ENCODE assay signal across 21 cellular contexts in the genomic region with DNA sequence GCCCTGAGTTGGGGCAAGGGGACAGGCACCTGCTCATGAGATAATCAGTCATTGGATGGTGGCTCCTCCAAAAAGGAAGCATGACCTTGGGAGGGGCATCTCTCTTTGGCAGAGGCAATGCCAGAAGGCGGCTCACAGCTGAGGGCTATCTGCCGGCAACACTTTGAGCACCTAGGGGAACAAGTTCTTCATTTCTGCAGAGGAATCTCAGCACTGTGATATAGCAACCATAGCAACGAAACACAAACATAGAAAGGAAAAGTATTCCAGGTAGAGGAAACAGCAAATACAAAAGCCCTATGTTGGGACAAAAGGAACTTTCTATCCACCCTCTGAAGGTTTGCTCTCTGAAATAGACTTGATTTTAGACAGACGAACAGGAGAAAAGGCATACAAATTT.
DNase-seq lines count a peak whose midpoint lies in the region; ATAC-seq, FAIRE-seq and TF ChIP-seq lines count a peak whose summit lies in the region.
"Had no signal": no experiment of that assay in that cellular context is flagged by ENCODE, and none has a peak within 500 bp of the region (broad histone marks: within the 10 kb centered on the region; RNA-seq: fewer than 3 reads in every experiment).

No MANE protein-coding gene starts in this region.

- no peaks in the 10 kb centered on the region for H3K9me3 ChIP-seq in hepatocyte (ENCODE audit: low read depth)
- peaks cover 0 to 1% of the 10 kb centered on the region in 2 donors for H3K9me3 ChIP-seq in lung (ENCODE audit: control insufficient read depth in 2 of 2, insufficient read depth in 1 of 2, low read length in 1 of 2)
- no peaks in the 10 kb centered on the region for H3K9me3 ChIP-seq in pancreas
- H3K9me3 ChIP-seq: BE2C had no signal

- no peak for TF ChIP-seq CTCF in hepatocyte (IDR thresholded peaks at IDR 0.05; ENCODE audit: poor library complexity)
- TF ChIP-seq CTCF in lung (IDR thresholded peaks at IDR 0.05; ENCODE audit: control extremely low read depth, extremely low read depth) = no peak
- TF ChIP-seq CTCF in pancreas (IDR thresholded peaks at IDR 0.05) = no peak

- no peaks in the 10 kb centered on the region for H3K9me2 ChIP-seq in hepatocyte (replicated peaks; ENCODE audit: insufficient read depth)

- no peaks in the 10 kb centered on the region for H4K20me1 ChIP-seq in hepatocyte (ENCODE audit: insufficient read depth, poor library complexity, severe bottlenecking)

- H3K79me2 ChIP-seq in hepatocyte = no peaks in the 10 kb centered on the region

- H3K27ac ChIP-seq in hepatocyte = no peak overlapping the region
- no peak overlapping the region for H3K27ac ChIP-seq in lung (ENCODE audit: low read depth in 1 of 2, low read length in 1 of 2)
- peak overlapping the region in 1 of 4 donors; percentile 28 for H3K27ac ChIP-seq in pancreas

- H3K4me3 ChIP-seq in hepatocyte (no peak overlapping the region), lung (no peak overlapping the region), pancreas (no peak overlapping the region)

- ATAC-seq in lung (ENCODE audit: insufficient read depth, low FRiP score) = peak; percentile 17
- peak in 3 of 4 donors; percentile 49 to 68 (median 58) for ATAC-seq in pancreas

- H2AFZ ChIP-seq in hepatocyte = no peak overlapping the region

- no peak for FAIRE-seq in pancreas (lab: Jason Lieb, UNC)
- FAIRE-seq: A204.1, GM12892, GM18507, H1 had no signal

- no peak overlapping the region for H3K4me2 ChIP-seq in hepatocyte

- WGBS in hepatocyte (ENCODE audit: low lambda C conversion rate, missing lambda C conversion rate) = 69% methylated on average over 4 of the region's 4 CpGs
- 72 to 88% methylated on average over 4 of the region's 4 CpGs for WGBS in lung, 2 donors
- WGBS in pancreas, 2 donors = 52 to 61% methylated on average over 4 of the region's 4 CpGs

- H3K4me1 ChIP-seq in hepatocyte (ENCODE audit: insufficient read depth) (no peaks in the 10 kb centered on the region), lung (ENCODE audit: control insufficient read depth in 2 of 2, insufficient read depth in 2 of 2, low read length in 2 of 2) (peaks cover 0 to 3% of the 10 kb centered on the region in 2 donors), pancreas (peaks cover 0 to 6% (median 0%) of the 10 kb centered on the region in 3 donors)
- H3K4me1 ChIP-seq: BE2C had no signal

- H3K27me3 ChIP-seq in hepatocyte = no peaks in the 10 kb centered on the region
- no peaks in the 10 kb centered on the region for H3K27me3 ChIP-seq in lung (ENCODE audit: control insufficient read depth, insufficient read depth)
- H3K27me3 ChIP-seq in pancreas = no peaks in the 10 kb centered on the region
- H3K27me3 ChIP-seq: BE2C had no signal

- H3K36me3 ChIP-seq in hepatocyte (replicated peaks; ENCODE audit: insufficient read depth, low read depth) (no peaks in the 10 kb centered on the region), lung (ENCODE audit: control insufficient read depth in 2 of 2, insufficient read depth in 2 of 2, low read length in 2 of 2) (no peaks in the 10 kb centered on the region), pancreas (no peaks in the 10 kb centered on the region)
- H3K36me3 ChIP-seq: BE2C had no signal

- intact Hi-C loops in pancreas (cut with DNase I) = no loop called here

- DNase-seq in hepatocyte (ENCODE audit: low spot score) (peak; percentile 21), lung (ENCODE audit: low spot score) (no peak), pancreas (no peak), DMS 273 treated with DMSO at 0.1 percent for 48 hours (lab: John Stamatoyannopoulos, UW) (no peak), NCI-H2081 (lab: John Stamatoyannopoulos, UW) (no peak), kidney glomerular epithelial cell (lab: John Stamatoyannopoulos, UW) (no peak), NCI-H524 treated with DMSO at 0.1 percent for 48 hours (lab: John Stamatoyannopoulos, UW) (no peak)
- DNase-seq: ACHN; BE2C; C1 segment of cervical spinal cord; CD4-positive, CD25-positive, alpha-beta regulatory T cell; CD8-positive, alpha-beta memory T cell; COR-L47; DMS153; DMS79; GDM1; H9 had no signal
